In the genomic region with DNA sequence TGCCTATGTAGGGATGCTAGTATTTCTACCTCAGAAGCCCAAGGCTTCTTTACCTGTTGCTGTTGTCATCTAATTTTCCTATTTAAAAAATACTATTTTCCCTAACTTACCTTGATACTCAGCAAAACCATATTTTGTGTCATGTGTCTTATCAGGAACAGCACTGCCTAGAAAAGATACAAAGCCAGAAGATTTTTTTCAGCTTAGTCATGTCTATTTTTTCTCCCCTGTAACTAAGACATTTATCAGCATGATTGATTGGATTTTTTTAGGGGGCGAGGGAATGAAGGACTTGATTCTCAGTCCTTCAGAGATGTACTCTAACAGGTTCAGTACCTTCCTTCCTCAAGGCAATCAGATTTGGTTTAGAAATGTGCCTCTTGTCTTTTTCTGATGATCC, we compare ENCODE assay signal across 9 cellular contexts.
DNase-seq lines count a peak whose midpoint lies in the region; ATAC-seq and TF ChIP-seq lines count a peak whose summit lies in the region.
"Had no signal": no experiment of that assay in that cellular context is flagged by ENCODE, and none has a peak within 500 bp of the region (broad histone marks: within the 10 kb centered on the region; RNA-seq: fewer than 3 reads in every experiment).

No MANE protein-coding gene starts in this region.

- TF ChIP-seq POLR2A in erythroblast (IDR thresholded peaks at IDR 0.05; ENCODE audit: low read length), result no peak

- H4K20me1 ChIP-seq in DOHH2 (ENCODE audit: control insufficient read depth, insufficient read depth, low read depth, low read length), result no peaks in the 10 kb centered on the region

- H3K4me3 ChIP-seq in DOHH2 (ENCODE audit: low read length) (peak overlapping the region; percentile 64), skin epidermis (no peak overlapping the region)

- no peaks in the 10 kb centered on the region for H3K9me3 ChIP-seq in DOHH2 (ENCODE audit: control insufficient read depth, insufficient read depth, low read length)

- H3K36me3 ChIP-seq in DOHH2 (ENCODE audit: control insufficient read depth, low read length), result peaks cover 13% of the 10 kb centered on the region; the same call in 1 of the 2 replicates

- no peaks in the 10 kb centered on the region for H3K9me2 ChIP-seq in DOHH2 (replicated peaks; ENCODE audit: control insufficient read depth, low read length)

- H3K4me1 ChIP-seq in DOHH2 (ENCODE audit: control insufficient read depth, low read length), result peaks cover 55% of the 10 kb centered on the region

- peak overlapping the region; percentile 72 for H3K4me2 ChIP-seq in DOHH2 (ENCODE audit: low read length)

- DNase-seq in OCI-M1 (lab: John Stamatoyannopoulos, UW) (peak; percentile 35), erythroblast (lab: John Stamatoyannopoulos, UW) (peak; percentile 37 to 59), NCI-H187 (lab: John Stamatoyannopoulos, UW) (no peak), anterior cingulate cortex (lab: John Stamatoyannopoulos, UW) (no peak)
- DNase-seq: stimulated activated CD4-positive, alpha-beta T cell treated with anti-CD3 and anti-CD28 coated beads, Interleukin-1b, Interleukin-23, amount 100 ng/mL, for 48 hours had no signal

- H3K79me2 ChIP-seq in DOHH2 (ENCODE audit: control insufficient read depth, low read length), result peaks cover 58% of the 10 kb centered on the region

- no peak for TF ChIP-seq CTCF in DOHH2 (IDR thresholded peaks at IDR 0.05; ENCODE audit: low read depth, low read length, poor library complexity, severe bottlenecking)

- H3F3A ChIP-seq in DOHH2 (ENCODE audit: control insufficient read depth, insufficient read depth), result peaks cover 30% of the 10 kb centered on the region

- H3K27me3 ChIP-seq in DOHH2 (ENCODE audit: control insufficient read depth, low read length), result no peaks in the 10 kb centered on the region

- H3K27ac ChIP-seq in DOHH2 (ENCODE audit: low read depth, low read length), result peak overlapping the region; percentile 55
- peak overlapping the region in 18 of 21 experiments; percentile 35 to 78 (median 64) for H3K27ac ChIP-seq in skin epidermis

- no peak for ATAC-seq in HG03280 (IDR thresholded peaks at IDR 0.05; ENCODE audit: unreplicated experiment)
- no peak for ATAC-seq in HG03439 (IDR thresholded peaks at IDR 0.05; ENCODE audit: unreplicated experiment)

Comparison
In these comparisons a context has a peak if more than half of its experiments do, and no peak if none do; other contexts are left out.
1. DNase-seq: peak in OCI-M1 (single experiment) and erythroblast (2 of 2); none in NCI-H187 (0 of 2) and anterior cingulate cortex (0 of 58).